Comparison of ENCODE assay signal across 9 cellular contexts in the genomic region with DNA sequence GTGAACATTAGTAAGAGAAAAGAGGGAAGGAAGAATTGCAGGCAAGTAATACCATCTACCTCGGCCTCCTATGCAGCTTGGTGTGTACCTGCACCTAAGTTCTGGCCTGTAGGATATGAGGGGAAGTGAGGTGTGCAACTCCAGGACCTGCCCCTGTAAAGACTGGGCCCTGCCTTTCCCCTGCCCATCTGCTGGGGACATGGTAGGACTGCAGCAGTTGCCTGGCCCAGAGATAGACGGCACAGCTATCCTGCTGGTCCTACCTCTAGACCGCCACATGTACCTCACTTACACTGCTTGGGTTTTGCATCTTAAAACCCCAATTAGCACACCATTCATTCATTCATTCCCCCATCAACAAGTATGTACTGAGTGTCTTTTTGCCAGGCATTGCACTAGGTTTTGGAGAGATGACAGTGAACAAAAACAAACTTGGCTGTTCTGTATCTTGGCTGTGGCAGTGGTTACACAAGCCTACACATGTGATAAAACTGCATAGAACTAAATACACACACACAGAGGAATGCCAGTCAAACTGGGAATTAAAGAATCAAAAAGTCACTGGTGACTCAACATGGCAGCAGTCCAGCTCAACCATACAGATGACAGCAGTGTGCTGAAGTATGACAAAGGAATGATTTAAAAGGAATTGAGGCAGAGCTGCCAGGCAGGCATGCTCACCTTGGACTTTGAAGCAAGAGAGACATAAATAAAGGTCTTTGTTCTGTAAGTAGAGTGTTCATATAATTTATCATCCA. TPM values are rescaled to one million over a fixed set of nuclear protein-coding genes. Genes with fewer than 3 reads are reported as not detected.
DNase-seq lines count a peak whose midpoint lies in the region; ATAC-seq, FAIRE-seq and TF ChIP-seq lines count a peak whose summit lies in the region.
"Had no signal": no experiment of that assay in that cellular context is flagged by ENCODE, and none has a peak within 500 bp of the region (broad histone marks: within the 10 kb centered on the region; RNA-seq: fewer than 3 reads in every experiment).

No MANE protein-coding gene starts in this region.

- peak; percentile 68 to 75 for DNase-seq in activated CD4-positive, alpha-beta T cell treated with anti-CD3 and anti-CD28 coated beads, Interleukin-2, amount 50 U/mL, for 48 hours
- DNase-seq in activated CD4-positive, alpha-beta T cell treated with anti-CD3 and anti-CD28 coated beads, Interleukin-2, amount 10 ng/mL, durations not matched to agents 7 days and 5 days: no peak
- DNase-seq in astrocyte of the spinal cord (ENCODE audit: low read depth, low spot score) (peak; percentile 44), HepG2 (ENCODE audit: low spot score) (peak; percentile 86), tibial artery (peak; percentile 82 to 83), RPMI8226 (no peak), GM10266 (ENCODE audit: extremely low spot score) (no peak), immature natural killer cell (no peak)
- DNase-seq: activated B cell treated with CpG ODN at 0.5 μM for 24 hours had no signal

- H3K36me3 Mint-ChIP-seq in activated CD4-positive, alpha-beta T cell treated with anti-CD3 and anti-CD28 coated beads, Interleukin-2, amount 10 ng/mL, durations not matched to agents 7 days and 5 days (ENCODE audit: low read depth): peaks cover 29% of the 10 kb centered on the region
- H3K36me3 Mint-ChIP-seq in immature natural killer cell: peaks cover 0 to 12% (median 11%) of the 10 kb centered on the region in 3 donors

- no TSS peak for BruUV-seq in HepG2 (replicated peaks; lab: Mats Ljungman, UMichigan)

- no peak overlapping the region for H3K4me3 ChIP-seq in astrocyte of the spinal cord (ENCODE audit: low read depth, low read length)
- no peak overlapping the region; a peak in 1 of 6 replicates for H3K4me3 ChIP-seq in HepG2 (replicated peaks in 1 of 3; ENCODE audit: insufficient read depth in 1 of 3, low read depth in 2 of 3, low read length in 3 of 3)
- H3K4me3 ChIP-seq in tibial artery: no peak overlapping the region

- FAIRE-seq in HepG2 (lab: Jason Lieb, UNC): no peak

- no peaks in the 10 kb centered on the region for H3K36me3 ChIP-seq in HepG2 (replicated peaks in 1 of 2; ENCODE audit: control insufficient read depth in 1 of 2, insufficient read depth in 2 of 2, low read length in 2 of 2)
- peaks cover 0 to 9% (median 7%) of the 10 kb centered on the region in 3 donors for H3K36me3 ChIP-seq in tibial artery

- H2AFZ ChIP-seq in HepG2 (ENCODE audit: low read length): no peak overlapping the region

- H3K9ac ChIP-seq in HepG2 (ENCODE audit: insufficient read depth, low read depth, low read length): no peak overlapping the region

- no peaks in the 10 kb centered on the region for H3K27me3 Mint-ChIP-seq in activated CD4-positive, alpha-beta T cell treated with anti-CD3 and anti-CD28 coated beads, Interleukin-2, amount 10 ng/mL, durations not matched to agents 7 days and 5 days
- H3K27me3 Mint-ChIP-seq in immature natural killer cell (ENCODE audit: low read depth in 3 of 3): peaks cover 0 to 8% (median 4%) of the 10 kb centered on the region in 3 donors
- H3K27me3 Mint-ChIP-seq: activated B cell treated with CpG ODN at 0.5 μM for 24 hours had no signal

- in situ Hi-C loops in astrocyte of the spinal cord (cut with HindIII; ENCODE audit: low sequenced_read_pairs) (no loop called here), HepG2 (cut with HindIII; ENCODE audit: extremely low pct_ligation_motif_present, low pct_unique_long_range_greater_than_20kb) (no loop called here)

- H3K27ac ChIP-seq in HepG2 (ENCODE audit: extremely low read length, insufficient read depth, low read length) (no peak overlapping the region), tibial artery (peak overlapping the region in 1 of 2 donors; percentile 51)

- WGBS in HepG2 (ENCODE audit: low lambda C conversion rate): 53% methylated on average over 3 of the region's 3 CpGs

- TF ChIP-seq RAD21 in HepG2 (CRISPR knock-in tag; IDR thresholded peaks at IDR 0.05): no peak

- H3K4me1 Mint-ChIP-seq in activated CD4-positive, alpha-beta T cell treated with anti-CD3 and anti-CD28 coated beads, Interleukin-2, amount 10 ng/mL, durations not matched to agents 7 days and 5 days: peaks cover 49% of the 10 kb centered on the region
- H3K4me1 Mint-ChIP-seq in immature natural killer cell: peaks cover 16% of the 10 kb centered on the region in 2 donors

- POLR2A ChIA-PET in activated CD4-positive, alpha-beta T cell treated with anti-CD3 and anti-CD28 coated beads, Interleukin-2, amount 10 ng/mL, durations not matched to agents 7 days and 5 days (lab: Charles Lee): no interaction called here
- POLR2A ChIA-PET in HepG2 (lab: Yijun Ruan, JAX): interaction anchor here (1.2 to 4.5 kb wide), 3 partner anchors 9 to 17 kb away, joined by 3 to 22 read pairs (median 4); no protein-coding TSS in a partner anchor

- H3K79me2 ChIP-seq in HepG2 (ENCODE audit: insufficient read depth, low read length): no peaks in the 10 kb centered on the region

- peaks cover 3% of the 10 kb centered on the region for H3K9me3 Mint-ChIP-seq in activated CD4-positive, alpha-beta T cell treated with anti-CD3 and anti-CD28 coated beads, Interleukin-2, amount 10 ng/mL, durations not matched to agents 7 days and 5 days
- peaks cover 0 to 7% (median 1%) of the 10 kb centered on the region in 6 donors for H3K9me3 Mint-ChIP-seq in immature natural killer cell

- no peak for TF ChIP-seq POLR2A in HepG2 (IDR thresholded peaks at IDR 0.05; ENCODE audit: insufficient read depth in 1 of 2, low read depth in 2 of 2, low read length in 2 of 2)

- TF ChIP-seq CTCF in astrocyte of the spinal cord (IDR thresholded peaks at IDR 0.05; ENCODE audit: low read depth, low read length) (no peak), HepG2 (CRISPR knock-in tag; IDR thresholded peaks at IDR 0.05) (no peak), tibial artery (IDR thresholded peaks at IDR 0.05) (no peak), GM10266 (IDR thresholded peaks at IDR 0.05; ENCODE audit: control insufficient read depth, insufficient read depth, low read depth, missing control alignments) (no peak)

- no peaks in the 10 kb centered on the region for H4K20me1 ChIP-seq in HepG2 (ENCODE audit: insufficient read depth, low read length)

- no peak overlapping the region for H3K4me3 Mint-ChIP-seq in activated CD4-positive, alpha-beta T cell treated with anti-CD3 and anti-CD28 coated beads, Interleukin-2, amount 10 ng/mL, durations not matched to agents 7 days and 5 days
- no peak overlapping the region for H3K4me3 Mint-ChIP-seq in immature natural killer cell
- H3K4me3 Mint-ChIP-seq: activated B cell treated with CpG ODN at 0.5 μM for 24 hours had no signal

- peak; percentile 80 for ATAC-seq in HepG2

- peaks cover 28% of the 10 kb centered on the region for H3K4me1 ChIP-seq in HepG2 (ENCODE audit: insufficient read depth, low read length)
- H3K4me1 ChIP-seq in tibial artery: peaks cover 0 to 30% (median 19%) of the 10 kb centered on the region in 4 donors

- CTCF ChIA-PET in activated CD4-positive, alpha-beta T cell treated with anti-CD3 and anti-CD28 coated beads, Interleukin-2, amount 10 ng/mL, durations not matched to agents 7 days and 5 days (lab: Charles Lee): interaction anchor here (0.5 to 2.0 kb wide), 6 partner anchors 8 to 346 kb away, joined by 3 to 5 read pairs (median 4); no protein-coding TSS in a partner anchor
- CTCF ChIA-PET in HepG2 (lab: Yijun Ruan, JAX; ENCODE audit: low intra/inter-chr PET ratio, low total read pairs): no interaction called here

- H3K27ac Mint-ChIP-seq in activated CD4-positive, alpha-beta T cell treated with anti-CD3 and anti-CD28 coated beads, Interleukin-2, amount 10 ng/mL, durations not matched to agents 7 days and 5 days: no peak overlapping the region
- H3K27ac Mint-ChIP-seq in immature natural killer cell: no peak overlapping the region
- H3K27ac Mint-ChIP-seq: activated B cell treated with CpG ODN at 0.5 μM for 24 hours had no signal

- H3K27me3 ChIP-seq in HepG2 (ENCODE audit: control insufficient read depth in 1 of 2, insufficient read depth in 2 of 2, low read length in 2 of 2) (peaks cover 0 to 1% of the 10 kb centered on the region in 2 experiments; a peak in 1 of 5 replicates), tibial artery (no peaks in the 10 kb centered on the region)

- intact Hi-C loops in HepG2 (cut with micrococcal nuclease; ENCODE audit: unreplicated experiment) (no loop called here), tibial artery (cut with DNase I; ENCODE audit: low total_unique reads) (no loop called here)

- H3K4me2 ChIP-seq in HepG2 (ENCODE audit: low read depth, low read length): peak overlapping the region; percentile 48

- H3K9me3 ChIP-seq in HepG2 (ENCODE audit: low read length): peaks cover 14% of the 10 kb centered on the region; the same call in 1 of the 2 replicates
- no peaks in the 10 kb centered on the region for H3K9me3 ChIP-seq in tibial artery

- TF ChIP-seq EP300 in HepG2 (IDR thresholded peaks at IDR 0.05; ENCODE audit: low read depth in 2 of 2, low read length in 2 of 2): no peak
- TF ChIP-seq EP300 in HepG2 (CRISPR knock-in tag; IDR thresholded peaks at IDR 0.05; ENCODE audit: borderline replicate concordance): no peak

RNA-seq across cellular contexts. Expression of a gene that starts 23.3 kb away (rescaled TPM):
- 100 to 1,000 TPM; 136 to 152 TPM for total RNA-seq in activated CD4-positive, alpha-beta T cell treated with anti-CD3 and anti-CD28 coated beads, Interleukin-2, amount 10 ng/mL, durations not matched to agents 7 days and 5 days
- total RNA-seq in HepG2 (2016; rRNA removed; fragmentation: Illumina TruSeq; extraction: Trizol): 26.7 and 50.1 TPM in 2 replicates
- 15.0 and 17.0 TPM in 2 replicates for total RNA-seq in HepG2 (2016; cell fraction: cytosol; rRNA removed; fragmentation: Illumina TruSeq; extraction: Trizol; ENCODE audit: low read depth)
- 27.7 and 47.8 TPM in 2 replicates for total RNA-seq in HepG2 (2016; cell fraction: insoluble cytoplasmic fraction; rRNA removed; fragmentation: Illumina TruSeq; extraction: Trizol)
- total RNA-seq in HepG2 (2016; cell fraction: membrane; rRNA removed; fragmentation: Illumina TruSeq; extraction: Trizol): 38.7 and 40.9 TPM in 2 replicates
- 41.7 and 45.5 TPM in 2 replicates for total RNA-seq in HepG2 (2016; cell fraction: nucleus; rRNA removed; fragmentation: Illumina TruSeq; extraction: Trizol)
- 55.3 and 72.5 TPM in 2 replicates for polyA plus RNA-seq in HepG2 (2011; rRNA removed)
- 68.1 and 77.1 TPM in 2 replicates for polyA plus RNA-seq in HepG2 (2011; cell fraction: cytosol; rRNA removed)
- 95.1 and 98.8 TPM in 2 replicates for polyA plus RNA-seq in HepG2 (2011; cell fraction: nucleus; rRNA removed)
- 54.8 and 70.3 TPM in 2 replicates for polyA plus RNA-seq in HepG2 (2012)
- polyA plus RNA-seq in HepG2 (2016; cell fraction: cytosol; fragmentation: Illumina TruSeq; extraction: Trizol; ENCODE audit: low read depth): 24.2 and 28.9 TPM in 2 replicates
- 31.3 and 35.5 TPM in 2 replicates for polyA plus RNA-seq in HepG2 (2016; cell fraction: insoluble cytoplasmic fraction; fragmentation: Illumina TruSeq; extraction: Trizol; ENCODE audit: low read depth)
- 36.5 and 42.6 TPM in 2 replicates for polyA plus RNA-seq in HepG2 (2016; cell fraction: membrane; fragmentation: Illumina TruSeq; extraction: Trizol; ENCODE audit: low read depth)
- polyA plus RNA-seq in HepG2 (2016; cell fraction: nucleus; fragmentation: Illumina TruSeq; extraction: Trizol; ENCODE audit: insufficient read depth, low read depth): 88.1 and 90.9 TPM in 2 replicates
- polyA minus RNA-seq in HepG2 (2011; rRNA and poly(A)+ RNA removed; ENCODE audit: low replicate concordance): 47.5 and 138 TPM in 2 replicates
- polyA minus RNA-seq in HepG2 (2011; cell fraction: cytosol; rRNA and poly(A)+ RNA removed): 68.3 and 69.5 TPM in 2 replicates
- 44.8 and 54.2 TPM in 2 replicates for polyA minus RNA-seq in HepG2 (2011; cell fraction: nucleus; rRNA and poly(A)+ RNA removed)
- polyA plus RNA-seq in immature natural killer cell: 100 to 1,000 TPM; 220 to 241 (median 238) TPM

RNA-seq across cellular contexts. Expression of a gene that starts 35.1 kb away (rescaled TPM):
- total RNA-seq in activated CD4-positive, alpha-beta T cell treated with anti-CD3 and anti-CD28 coated beads, Interleukin-2, amount 10 ng/mL, durations not matched to agents 7 days and 5 days: 10 to 100 TPM; 35.6 to 36.5 TPM
- total RNA-seq in HepG2 (2016; rRNA removed; fragmentation: Illumina TruSeq; extraction: Trizol): 18.9 and 19.4 TPM in 2 replicates
- total RNA-seq in HepG2 (2016; cell fraction: cytosol; rRNA removed; fragmentation: Illumina TruSeq; extraction: Trizol; ENCODE audit: low read depth): 5.7 and 6.2 TPM in 2 replicates
- 20.1 and 22.7 TPM in 2 replicates for total RNA-seq in HepG2 (2016; cell fraction: insoluble cytoplasmic fraction; rRNA removed; fragmentation: Illumina TruSeq; extraction: Trizol)
- 10.4 and 12.0 TPM in 2 replicates for total RNA-seq in HepG2 (2016; cell fraction: membrane; rRNA removed; fragmentation: Illumina TruSeq; extraction: Trizol)
- total RNA-seq in HepG2 (2016; cell fraction: nucleus; rRNA removed; fragmentation: Illumina TruSeq; extraction: Trizol): 19.0 and 23.1 TPM in 2 replicates
- 8.2 and 8.4 TPM in 2 replicates for polyA plus RNA-seq in HepG2 (2011; rRNA removed)
- 2.3 and 4.2 TPM in 2 replicates for polyA plus RNA-seq in HepG2 (2011; cell fraction: cytosol; rRNA removed)
- 10.7 and 13.1 TPM in 2 replicates for polyA plus RNA-seq in HepG2 (2011; cell fraction: nucleus; rRNA removed)
- 12.0 and 13.8 TPM in 2 replicates for polyA plus RNA-seq in HepG2 (2012)
- polyA plus RNA-seq in HepG2 (2016; cell fraction: cytosol; fragmentation: Illumina TruSeq; extraction: Trizol; ENCODE audit: low read depth): 4.5 and 6.5 TPM in 2 replicates
- 12.0 and 13.7 TPM in 2 replicates for polyA plus RNA-seq in HepG2 (2016; cell fraction: insoluble cytoplasmic fraction; fragmentation: Illumina TruSeq; extraction: Trizol; ENCODE audit: low read depth)
- 7.0 and 7.5 TPM in 2 replicates for polyA plus RNA-seq in HepG2 (2016; cell fraction: membrane; fragmentation: Illumina TruSeq; extraction: Trizol; ENCODE audit: low read depth)
- 22.7 and 27.8 TPM in 2 replicates for polyA plus RNA-seq in HepG2 (2016; cell fraction: nucleus; fragmentation: Illumina TruSeq; extraction: Trizol; ENCODE audit: insufficient read depth, low read depth)
- 0.80 and 9.4 TPM in 2 replicates for polyA minus RNA-seq in HepG2 (2011; rRNA and poly(A)+ RNA removed; ENCODE audit: low replicate concordance)
- polyA minus RNA-seq in HepG2 (2011; cell fraction: cytosol; rRNA and poly(A)+ RNA removed): 7.9 and 8.4 TPM in 2 replicates
- polyA minus RNA-seq in HepG2 (2011; cell fraction: nucleus; rRNA and poly(A)+ RNA removed): 19.1 and 29.2 TPM in 2 replicates
- polyA plus RNA-seq in immature natural killer cell: 1 to 10 TPM; 7.4 to 9.8 (median 8.9) TPM

Comparison
In these comparisons a context has a peak if more than half of its experiments do, and no peak if none do; other contexts are left out.
1. DNase-seq: peak in activated CD4-positive, alpha-beta T cell treated with anti-CD3 and anti-CD28 coated beads, Interleukin-2, amount 50 U/mL, for 48 hours (2 of 2), astrocyte of the spinal cord (single experiment), HepG2 (single experiment) and tibial artery (2 of 2); none in activated CD4-positive, alpha-beta T cell treated with anti-CD3 and anti-CD28 coated beads, Interleukin-2, amount 10 ng/mL, durations not matched to agents 7 days and 5 days (single experiment), RPMI8226 (single experiment), GM10266 (single experiment) and immature natural killer cell (0 of 3).